In the genomic region with DNA sequence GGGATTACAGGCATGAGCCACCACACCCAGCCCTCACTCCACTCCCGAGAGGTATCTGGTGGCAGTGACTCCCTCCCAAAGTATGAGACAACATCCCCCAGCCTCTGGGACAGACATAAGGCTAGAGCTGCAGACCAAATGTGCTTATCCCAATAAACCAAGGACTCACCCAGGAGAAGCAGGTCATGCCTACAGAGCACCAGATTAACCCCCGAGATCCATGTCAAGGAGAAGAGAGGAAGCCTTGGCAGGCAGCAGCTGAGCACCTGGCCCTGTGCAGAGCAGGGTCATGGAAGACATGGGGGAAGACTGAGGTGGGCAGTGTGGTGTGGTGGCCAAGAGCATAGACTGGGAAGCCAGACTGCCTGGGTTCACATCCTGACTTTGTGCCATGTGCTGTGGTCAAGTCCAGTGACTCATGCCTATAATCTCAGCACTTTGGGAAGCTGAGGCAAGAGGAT, we compare ENCODE assay signal across 18 cellular contexts. TPM values are rescaled to one million over a fixed set of nuclear protein-coding genes. Genes with fewer than 3 reads are reported as not detected.
DNase-seq lines count a peak whose midpoint lies in the region; ATAC-seq and TF ChIP-seq lines count a peak whose summit lies in the region.
"Had no signal": no experiment of that assay in that cellular context is flagged by ENCODE, and none has a peak within 500 bp of the region (broad histone marks: within the 10 kb centered on the region; RNA-seq: fewer than 3 reads in every experiment).

No MANE protein-coding gene starts in this region.

- no peak overlapping the region for H3K27ac ChIP-seq in IMR-90 (ENCODE audit: insufficient read depth, low read length)
- no peak overlapping the region for H3K27ac ChIP-seq in coronary artery

- H3K56ac ChIP-seq in IMR-90 (ENCODE audit: extremely low read depth, insufficient read depth, low read length), result no peak overlapping the region

- H3K79me1 ChIP-seq in IMR-90 (ENCODE audit: low read depth in 1 of 2, low read length in 2 of 2), result peaks cover 15 to 96% of the 10 kb centered on the region in 2 experiments

- H3K4ac ChIP-seq in IMR-90 (ENCODE audit: low read depth, low read length), result peak overlapping the region; percentile 8; the same call in 1 of the 2 replicates

- no peak for ATAC-seq in IMR-90 (ENCODE audit: low read depth)
- ATAC-seq in GM21717 (IDR thresholded peaks at IDR 0.05; ENCODE audit: unreplicated experiment), result no peak

- H3K4me2 ChIP-seq in IMR-90 (ENCODE audit: low read depth, low read length), result no peak overlapping the region

- TF ChIP-seq CTCF in IMR-90 (conservative IDR thresholded peaks at IDR 0.05; ENCODE audit: low read depth, low read length) (no peak), coronary artery (IDR thresholded peaks at IDR 0.05) (no peak)

- no peak overlapping the region for H4K91ac ChIP-seq in IMR-90 (ENCODE audit: insufficient read depth, low read depth, low read length)

- H3K18ac ChIP-seq in IMR-90 (ENCODE audit: low read depth, low read length), result no peak overlapping the region

- intact Hi-C loops in IMR-90 (cut with micrococcal nuclease), result no loop called here
- intact Hi-C loops in head of caudate nucleus (cut with DNase I), result no loop called here

- CTCF ChIA-PET in IMR-90 (lab: Yijun Ruan, JAX), result no interaction called here

- POLR2A ChIA-PET in IMR-90 (lab: Charles Lee; ENCODE audit: unreplicated experiment), result interaction anchor here (0.7 kb wide), 1 partner anchor 188 kb away, joined by 3 read pairs; no protein-coding TSS in a partner anchor

- peaks cover 92% of the 10 kb centered on the region for H4K20me1 ChIP-seq in IMR-90 (ENCODE audit: insufficient read depth, low read length)

- no peak overlapping the region for H3K9ac ChIP-seq in IMR-90 (ENCODE audit: low read depth, low read length)

- peaks cover 33% of the 10 kb centered on the region for H3K4me1 ChIP-seq in IMR-90 (ENCODE audit: control insufficient read depth, insufficient read depth, low read length)

- no TSS peak for BruUV-seq in IMR-90 (replicated peaks; lab: Mats Ljungman, UMichigan)

- H2BK120ac ChIP-seq in IMR-90 (ENCODE audit: low read depth, low read length), result no peak overlapping the region

- no peak for TF ChIP-seq RAD21 in IMR-90 (IDR thresholded peaks at IDR 0.05; ENCODE audit: low read length)

- peaks cover 2% of the 10 kb centered on the region; the same call in 1 of the 2 replicates for H3K36me3 ChIP-seq in IMR-90 (ENCODE audit: control insufficient read depth, insufficient read depth, low read length)

- H2BK20ac ChIP-seq in IMR-90 (ENCODE audit: low read depth, low read length), result no peak overlapping the region

- H3K9me1 ChIP-seq in IMR-90 (ENCODE audit: insufficient read depth, low read length), result peaks cover 76% of the 10 kb centered on the region

- in situ Hi-C loops in IMR-90 (cut with MboI; ENCODE audit: low sequenced_read_pairs), result no loop called here

- DNase-seq in AG08395 (ENCODE audit: low spot score) (peak; percentile 21), IMR-90 (no peak), coronary artery (ENCODE audit: low spot score) (peak; percentile 58), myocyte (ENCODE audit: low read depth) (peak; percentile 73), head of caudate nucleus (no peak), medulla oblongata (ENCODE audit: extremely low spot score) (no peak), NCI-H2081 treated with DMSO at 0.1 percent for 48 hours (lab: John Stamatoyannopoulos, UW) (no peak)
- DNase-seq: AML-193, DMS79 treated with DMSO at 0.1 percent for 48 hours, GF-D8, H7, Karpas-422, MV-4-11, NCI-H1436, NCI-H2029 treated with DMSO at 0.1 percent for 48 hours, NCI-H524 treated with DMSO at 0.1 percent for 48 hours, OCI-M1 had no signal

- no peak overlapping the region for H2AFZ ChIP-seq in IMR-90 (replicated peaks; ENCODE audit: low read length, poor library complexity)

- peak overlapping the region; percentile 21; the same call in 1 of the 2 replicates for H2AK5ac ChIP-seq in IMR-90 (ENCODE audit: low read depth, low read length)

- WGBS in IMR-90 (ENCODE audit: extremely low coverage in 2 of 2, insufficient read length in 1 of 2), 2 experiments, result 81% methylated on average over 2 of the region's 2 CpGs; no CpG with 5 or more reads in 1 of the 2 experiments

- H3K23ac ChIP-seq in IMR-90 (ENCODE audit: low read depth, low read length), result peak overlapping the region; percentile 31; the same call in 1 of the 2 replicates

- peak overlapping the region; percentile 4 for H2AK9ac ChIP-seq in IMR-90 (replicated peaks; ENCODE audit: low read depth, low read length, poor library complexity)

- H4K8ac ChIP-seq in IMR-90 (ENCODE audit: low read depth in 2 of 2, low read length in 2 of 2), result no peak overlapping the region

- no peak overlapping the region for H2BK15ac ChIP-seq in IMR-90 (ENCODE audit: low read depth, low read length)

- dilution Hi-C loops in IMR-90 (cut with HindIII; ENCODE audit: low sequenced_read_pairs, unreplicated experiment), result no loop called here

- no peak overlapping the region for H3K4me3 ChIP-seq in IMR-90 (ENCODE audit: insufficient read depth, low read depth, low read length)
- H3K4me3 ChIP-seq in coronary artery, result no peak overlapping the region

- H3K14ac ChIP-seq in IMR-90 (replicated peaks; ENCODE audit: low read depth, low read length), result peak overlapping the region; percentile 14; the same call in 1 of the 2 replicates

- H2BK5ac ChIP-seq in IMR-90 (ENCODE audit: low read depth, low read length, poor library complexity, severe bottlenecking), result peak overlapping the region; percentile 8

- no peaks in the 10 kb centered on the region for H3K27me3 ChIP-seq in IMR-90 (ENCODE audit: control insufficient read depth, insufficient read depth, low read length)

- no peaks in the 10 kb centered on the region for H3K9me3 ChIP-seq in IMR-90 (ENCODE audit: control insufficient read depth, insufficient read depth, low read length)

- no peak for TF ChIP-seq POLR2A in IMR-90 (IDR thresholded peaks at IDR 0.05; ENCODE audit: low read depth, low read length)

- H4K5ac ChIP-seq in IMR-90 (ENCODE audit: low read depth, low read length), result no peak overlapping the region

TF ChIP-seq in IMR-90, 13 proteins besides CTCF, POLR2A, EP300 and RAD21:
- TF ChIP-seq RFX5 (IDR thresholded peaks at IDR 0.05; ENCODE audit: low read depth, low read length) (no peak), MAFK (IDR thresholded peaks at IDR 0.05; ENCODE audit: low read depth, low read length) (no peak), CEBPB (IDR thresholded peaks at IDR 0.05; ENCODE audit: low read depth, low read length) (no peak), SMC3 (IDR thresholded peaks at IDR 0.05; ENCODE audit: low read depth, low read length) (no peak), MAZ (IDR thresholded peaks at IDR 0.05; ENCODE audit: borderline replicate concordance, low read depth, low read length) (no peak), BHLHE40 (IDR thresholded peaks at IDR 0.05; ENCODE audit: low read depth, low read length) (no peak), FOS (IDR thresholded peaks at IDR 0.05; ENCODE audit: low read depth, low read length) (no peak), RCOR1 (IDR thresholded peaks at IDR 0.05; ENCODE audit: insufficient replicate concordance, low read length) (no peak)

RNA-seq across cellular contexts. Expression of a gene that starts 7.2 kb away (rescaled TPM):
- total RNA-seq in IMR-90 (2012; rRNA removed) (21.4 and 21.5 TPM in 2 replicates), myocyte (87.2 and 111 TPM in 2 replicates)
- polyA plus RNA-seq in IMR-90 (2012; rRNA removed), result 34.5 and 36.0 TPM in 2 replicates
- 28.4 and 35.6 TPM in 2 replicates for polyA plus RNA-seq in IMR-90 (2012; cell fraction: cytosol; rRNA removed)
- polyA plus RNA-seq in IMR-90 (2012; cell fraction: nucleus; rRNA removed; ENCODE audit: low replicate concordance), result 30.1 and 35.6 TPM in 2 replicates
- 68.6 TPM for polyA plus RNA-seq in myocyte (2012)

RNA-seq across cellular contexts. Expression of a gene that starts 34.0 kb away (rescaled TPM):
- total RNA-seq in IMR-90 (2012; rRNA removed) (8.3 and 8.6 TPM in 2 replicates), myocyte (8.0 and 9.5 TPM in 2 replicates)
- polyA plus RNA-seq in IMR-90 (2012; rRNA removed), result 14.3 and 17.0 TPM in 2 replicates
- 7.1 and 7.6 TPM in 2 replicates for polyA plus RNA-seq in IMR-90 (2012; cell fraction: cytosol; rRNA removed)
- polyA plus RNA-seq in IMR-90 (2012; cell fraction: nucleus; rRNA removed; ENCODE audit: low replicate concordance), result 48.0 and 54.3 TPM in 2 replicates
- 8.8 TPM for polyA plus RNA-seq in myocyte (2012)

Comparison
In these comparisons a context has a peak if more than half of its experiments do, and no peak if none do; other contexts are left out.
1. DNase-seq: peak in AG08395 (single experiment), coronary artery (single experiment) and myocyte (single experiment); none in IMR-90 (single experiment), head of caudate nucleus (0 of 42), medulla oblongata (single experiment) and NCI-H2081 treated with DMSO at 0.1 percent for 48 hours (single experiment).